31 cellular contexts compared by ENCODE assay signal in the genomic region with DNA sequence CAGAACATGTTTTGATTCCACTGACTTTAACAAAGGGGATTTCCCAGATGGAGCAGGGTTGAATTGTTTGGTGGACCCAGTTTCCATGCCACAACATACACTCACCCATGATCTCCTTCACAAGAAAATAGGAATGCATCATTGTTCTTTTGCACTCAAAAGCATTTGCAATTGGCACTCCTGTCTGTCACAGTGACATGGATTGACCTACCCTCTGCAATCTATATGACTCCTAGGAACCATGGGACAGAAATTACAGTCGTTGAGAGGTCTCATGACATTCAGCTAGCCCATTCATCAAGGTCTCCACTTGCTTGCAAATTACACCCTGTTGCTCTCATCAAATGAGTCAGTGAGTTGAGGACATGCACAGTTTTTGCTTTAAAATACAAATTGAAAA.
"Had no signal": no experiment of that assay in that cellular context is flagged by ENCODE, and none has a peak within 500 bp of the region (broad histone marks: within the 10 kb centered on the region; RNA-seq: fewer than 3 reads in every experiment).

No MANE protein-coding gene starts in this region.

- H3K9me3 ChIP-seq: gastrocnemius medialis had no signal

- H3K27me3 Mint-ChIP-seq: activated B cell treated with CpG ODN at 0.5 μM for 24 hours; activated CD8-positive, alpha-beta T cell treated with anti-CD3 and anti-CD28 coated beads for 36 hours; activated naive CD8-positive, alpha-beta T cell; activated T-helper 17 cell treated with anti-CD3 and anti-CD28 coated beads, Interleukin-2, amount 50 U/mL, for 72 hours; T-helper 17 cell had no signal

- H3K4me3 ChIP-seq: esophagus muscularis mucosa, gastrocnemius medialis, heart left ventricle had no signal

- H3K4me3 Mint-ChIP-seq: activated B cell treated with CpG ODN at 0.5 μM for 24 hours; activated CD8-positive, alpha-beta T cell treated with anti-CD3 and anti-CD28 coated beads for 36 hours; activated naive CD8-positive, alpha-beta T cell; activated T-cell treated with anti-CD3 and anti-CD28 coated beads, Interleukin-2, amount 50 U/mL, for 4 hours; activated T-helper 17 cell treated with anti-CD3 and anti-CD28 coated beads, Interleukin-2, amount 50 U/mL, for 72 hours; effector memory CD8-positive, alpha-beta T cell; T-helper 17 cell; T-helper 2 cell treated with Interferon-gamma antibody and Interleukin-4, amounts not matched to agents 5 μg/mL and 100 μg/mL, for 36 hours had no signal

- H3K9me3 Mint-ChIP-seq: effector memory CD8-positive, alpha-beta T cell had no signal

- H3K27ac ChIP-seq: brain microvascular endothelial cell, esophagus muscularis mucosa, foreskin keratinocyte, gastrocnemius medialis, heart left ventricle, WERI-Rb-1 had no signal

- DNase-seq: activated B cell treated with CpG ODN at 0.5 μM for 24 hours; activated CD4-positive, alpha-beta T cell treated with anti-CD3 and anti-CD28 coated beads for 48 hours; activated CD4-positive, alpha-beta T cell treated with anti-CD3 and anti-CD28 coated beads, Interleukin-2, amount 50 U/mL, for 1 hour; activated CD4-positive, alpha-beta T cell treated with anti-CD3 and anti-CD28 coated beads, Interleukin-2, amount 50 U/mL, for 48 hours; activated CD8-positive, alpha-beta memory T cell treated with anti-CD3 and anti-CD28 coated beads for 24 hours; activated CD8-positive, alpha-beta T cell treated with anti-CD3 and anti-CD28 coated beads for 36 hours; activated effector memory CD4-positive, alpha-beta T cell treated with Interleukin-2 at 50 U/mL for 16 hours; activated gamma-delta T cell treated with Interleukin-2 at 50 U/mL for 16 hours; activated naive CD4-positive, alpha-beta T cell treated with anti-CD3 and anti-CD28 coated beads, Interleukin-2, amount 50 U/mL, for 16 hours; activated naive CD4-positive, alpha-beta T cell treated with Interleukin-2 at 50 U/mL for 16 hours; activated T-cell treated with anti-CD3 and anti-CD28 coated beads, Interleukin-2, amount 50 U/mL, for 4 hours; amniotic stem cell; anterior cingulate cortex; brain microvascular endothelial cell; caudate nucleus; cortex of kidney; dermis blood vessel endothelial cell; effector CD4-positive, alpha-beta T cell; effector memory CD8-positive, alpha-beta T cell; erythroblast; foreskin keratinocyte; gastrocnemius medialis; glutamatergic neuron; heart left ventricle; T-helper 17 cell; T1000; WERI-Rb-1 had no signal

- H3K27me3 ChIP-seq: brain microvascular endothelial cell, gastrocnemius medialis had no signal

- H3K36me3 ChIP-seq: brain microvascular endothelial cell, esophagus muscularis mucosa, gastrocnemius medialis, heart left ventricle, WERI-Rb-1 had no signal

- H3K4me1 ChIP-seq: foreskin keratinocyte, gastrocnemius medialis had no signal

- H3K27ac Mint-ChIP-seq: activated B cell treated with CpG ODN at 0.5 μM for 24 hours; activated CD8-positive, alpha-beta T cell treated with anti-CD3 and anti-CD28 coated beads for 36 hours; activated naive CD8-positive, alpha-beta T cell; activated T-helper 17 cell treated with anti-CD3 and anti-CD28 coated beads, Interleukin-2, amount 50 U/mL, for 72 hours; effector memory CD8-positive, alpha-beta T cell; T-helper 17 cell; T-helper 2 cell treated with Interferon-gamma antibody and Interleukin-4, amounts not matched to agents 5 μg/mL and 100 μg/mL, for 36 hours had no signal
